Comparison of ENCODE assay signal across 21 cellular contexts in the genomic region with DNA sequence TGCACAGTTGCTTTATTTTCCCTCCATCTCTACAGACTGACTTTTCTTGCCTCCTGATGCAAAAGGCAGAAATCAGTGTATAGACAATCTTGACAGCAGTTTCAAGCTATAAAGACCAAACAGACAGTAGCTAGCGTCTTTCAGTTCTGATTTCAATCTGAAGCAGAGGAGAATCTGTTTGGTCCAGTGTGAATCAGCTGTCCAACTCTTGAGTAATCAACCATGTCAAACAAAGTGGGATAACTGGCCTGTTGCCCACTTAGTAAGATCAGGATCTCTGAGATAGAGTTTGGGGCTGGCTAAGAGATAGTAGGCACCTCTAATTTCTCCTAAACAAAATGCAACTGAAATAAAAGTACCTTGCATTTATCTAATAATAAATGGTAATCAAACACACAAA.
"Had no signal": no experiment of that assay in that cellular context is flagged by ENCODE, and none has a peak within 500 bp of the region (broad histone marks: within the 10 kb centered on the region; RNA-seq: fewer than 3 reads in every experiment).

No MANE protein-coding gene starts in this region.

- ATAC-seq: HepG2, Panc1 had no signal

- H3K27ac ChIP-seq: RWPE1 had no signal

- H3K27me3 ChIP-seq: MG63 had no signal

- DNase-seq: IMR-90, Karpas-422, KG1, MG63, NCI-H1092, NCI-H1105 treated with DMSO at 0.1 percent for 48 hours, NCI-H1417 treated with DMSO at 0.1 percent for 48 hours, NCI-H146, NCI-H1694 treated with DMSO at 0.1 percent for 48 hours, NCI-H1930, NCI-H2081, NCI-H2107, NCI-H2171 treated with DMSO at 0.1 percent for 48 hours, NCI-H524, NCI-H526 treated with DMSO at 0.1 percent for 48 hours, NCI-H748 treated with DMSO at 0.1 percent for 48 hours, SHP77, SK-N-SH had no signal

- H3K4me3 ChIP-seq: MG63 had no signal

- H3K36me3 ChIP-seq: MG63 had no signal

- H3K9me3 ChIP-seq: MG63, SK-N-SH had no signal
